ENCODE assay signal across 30 cellular contexts in the genomic region with DNA sequence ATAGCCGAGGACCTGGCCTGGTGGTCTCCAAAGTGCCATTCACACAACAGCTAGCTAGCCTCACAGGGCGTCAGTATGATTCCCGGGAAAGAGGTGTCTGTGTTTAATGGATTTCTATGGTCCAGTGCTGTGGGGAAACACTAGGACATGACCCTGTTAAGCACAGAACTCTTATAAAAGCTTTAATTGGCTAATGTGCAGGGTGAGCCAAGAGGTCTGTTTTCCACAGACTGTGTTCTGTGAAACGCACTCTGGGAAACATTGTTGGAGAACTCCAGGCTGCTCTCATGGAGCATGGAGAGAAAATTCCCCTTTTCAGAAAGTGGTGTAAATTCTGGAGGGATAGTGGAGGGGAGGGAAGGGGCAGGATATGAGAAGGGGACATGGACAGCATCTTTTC.
"Had no signal": no experiment of that assay in that cellular context is flagged by ENCODE, and none has a peak within 500 bp of the region (broad histone marks: within the 10 kb centered on the region; RNA-seq: fewer than 3 reads in every experiment).

No MANE protein-coding gene starts in this region.

- H3K9me3 ChIP-seq: adrenal gland, body of pancreas, colonic mucosa, esophagus squamous epithelium had no signal

- DNase-seq: activated CD4-positive, alpha-beta memory T cell treated with anti-CD3 and anti-CD28 coated beads for 36 hours; activated CD4-positive, alpha-beta T cell treated with anti-CD3 and anti-CD28 coated beads for 36 hours; activated CD4-positive, alpha-beta T cell treated with anti-CD3 and anti-CD28 coated beads, Interleukin-2, amount 10 ng/mL, durations not matched to agents 24 days and 14 days; activated CD4-positive, CD25-positive, alpha-beta regulatory T cell; activated CD4-positive, CD25-positive, alpha-beta regulatory T cell treated with anti-CD3 and anti-CD28 coated beads, Interleukin-2, amount 50 U/mL, for 72 hours; activated CD8-positive, alpha-beta memory T cell treated with anti-CD3 and anti-CD28 coated beads, Interleukin-2, amount 10 ng/mL, durations not matched to agents 7 days and 5 days; activated CD8-positive, alpha-beta memory T cell treated with anti-CD3 and anti-CD28 coated beads, Interleukin-2, amount 50 U/mL, for 4 hours; activated CD8-positive, alpha-beta T cell treated with anti-CD3 and anti-CD28 coated beads, Interleukin-2, amount 10 ng/mL, durations not matched to agents 7 days and 5 days; activated effector memory CD4-positive, alpha-beta T cell treated with anti-CD3 and anti-CD28 coated beads, Interleukin-2, amount 50 U/mL, for 16 hours; activated naive CD4-positive, alpha-beta T cell treated with anti-CD3 and anti-CD28 coated beads for 36 hours; activated naive CD8-positive, alpha-beta T cell treated with anti-CD3 and anti-CD28 coated beads for 36 hours; activated naive CD8-positive, alpha-beta T cell treated with anti-CD3 and anti-CD28 coated beads, Interleukin-2, amount 50 U/mL, for 24 hours; activated T-cell treated with anti-CD3 and anti-CD28 coated beads, Interleukin-2, amount 50 U/mL, for 1 hour; activated T-cell treated with anti-CD3 and anti-CD28 coated beads, Interleukin-2, amount 50 U/mL, for 48 hours; adrenal gland; aorta; body of pancreas; central memory CD4-positive, alpha-beta T cell; cerebellar nuclear complex; colonic mucosa; effector CD8-positive, alpha-beta T cell; esophagus squamous epithelium; glutamatergic neuron; T-helper 1 cell; T-helper 17 cell; T1000 had no signal

- ATAC-seq: activated CD4-positive, alpha-beta T cell treated with anti-CD3 and anti-CD28 coated beads for 36 hours; activated CD8-positive, alpha-beta memory T cell treated with anti-CD3 and anti-CD28 coated beads, Interleukin-2, amount 10 ng/mL, durations not matched to agents 7 days and 5 days; activated CD8-positive, alpha-beta T cell treated with anti-CD3 and anti-CD28 coated beads, Interleukin-2, amount 10 ng/mL, durations not matched to agents 7 days and 5 days; activated naive CD8-positive, alpha-beta T cell treated with anti-CD3 and anti-CD28 coated beads, Interleukin-2, amount 50 U/mL, for 24 hours; body of pancreas; T-helper 17 cell had no signal

- H3K4me3 ChIP-seq: adrenal gland, body of pancreas, colonic mucosa, esophagus squamous epithelium had no signal

- H3K27me3 ChIP-seq: adrenal gland, body of pancreas, colonic mucosa, esophagus squamous epithelium had no signal

- H3K36me3 ChIP-seq: adrenal gland, colonic mucosa, esophagus squamous epithelium had no signal

- H3K27ac ChIP-seq: adrenal gland, body of pancreas, colonic mucosa, epithelial cell of prostate, esophagus squamous epithelium had no signal

- FAIRE-seq: endometrium, endothelial cell of umbilical vein, frontal cortex had no signal

- H3K4me1 ChIP-seq: body of pancreas, colonic mucosa had no signal
